Comparison of ENCODE assay signal across 18 cellular contexts in genomic region chr11:69081180-69081579, GRCh38.
"Had no signal": no experiment of that assay in that cellular context is flagged by ENCODE, and none has a peak within 500 bp of the region (broad histone marks: within the 10 kb centered on the region; RNA-seq: fewer than 3 reads in every experiment).

No MANE protein-coding gene starts in this region.

- H3K27me3 ChIP-seq: sigmoid colon, spleen, tibial nerve, uterus had no signal

- DNase-seq: activated CD4-positive, alpha-beta T cell treated with anti-CD3 and anti-CD28 coated beads, Interleukin-2, amount 50 U/mL, for 1 hour; activated CD8-positive, alpha-beta memory T cell treated with anti-CD3 and anti-CD28 coated beads for 24 hours; activated CD8-positive, alpha-beta memory T cell treated with anti-CD3 and anti-CD28 coated beads, Interleukin-2, amount 50 U/mL, for 48 hours; activated effector memory CD4-positive, alpha-beta T cell treated with Interleukin-2 at 50 U/mL for 16 hours; activated naive CD4-positive, alpha-beta T cell treated with anti-CD3 and anti-CD28 coated beads, Interleukin-2, amount 50 U/mL, for 16 hours; dermis blood vessel endothelial cell; effector memory CD4-positive, alpha-beta T cell; kidney; left ventricle myocardium inferior; nephron progenitor cell; occipital lobe; posterior cingulate gyrus; sigmoid colon; spleen; stimulated activated CD4-positive, alpha-beta T cell treated with anti-CD3 and anti-CD28 coated beads, Interleukin-4, amount 100 ng/mL, for 4 hours; stimulated activated naive CD4-positive, alpha-beta T cell treated with Interleukin-2 at 50 U/mL for 16 hours; uterus had no signal

- H3K9me3 ChIP-seq: left ventricle myocardium inferior, sigmoid colon, spleen, tibial nerve, uterus had no signal

- H3K4me3 ChIP-seq: left ventricle myocardium inferior, sigmoid colon, spleen, tibial nerve, uterus had no signal

- H3K27ac ChIP-seq: left ventricle myocardium inferior, uterus had no signal

- H3K36me3 ChIP-seq: uterus had no signal
